ENCODE assay signal across 11 cellular contexts in genomic region chr1:54774820-54775498, GRCh38. TPM values are rescaled to one million over a fixed set of nuclear protein-coding genes. Genes with fewer than 3 reads are reported as not detected.
DNase-seq lines count a peak whose midpoint lies in the region; ATAC-seq, FAIRE-seq and TF ChIP-seq lines count a peak whose summit lies in the region.
"Had no signal": no experiment of that assay in that cellular context is flagged by ENCODE, and none has a peak within 500 bp of the region (broad histone marks: within the 10 kb centered on the region; RNA-seq: fewer than 3 reads in every experiment).

No MANE protein-coding gene starts in this region.

- H4K20me1 ChIP-seq in GM23248 (ENCODE audit: insufficient read depth) (no peaks in the 10 kb centered on the region), OCI-LY1 (ENCODE audit: insufficient read depth, low read length) (no peaks in the 10 kb centered on the region)

- TF ChIP-seq RAD21 in A549 (conservative IDR thresholded peaks at IDR 0.05 in 1 of 2, IDR thresholded peaks at IDR 0.05 in 1 of 2), result no peak

- peaks cover 0 to 3% (median 0%) of the 10 kb centered on the region in 5 donors for H3K27me3 Mint-ChIP-seq in naive thymus-derived CD8-positive, alpha-beta T cell
- H3K27me3 Mint-ChIP-seq: activated CD8-positive, alpha-beta memory T cell treated with anti-CD3 and anti-CD28 coated beads, Interleukin-2, amount 10 ng/mL, durations not matched to agents 7 days and 5 days had no signal

- H3K4me3 ChIP-seq in A549, result no peak overlapping the region
- no peak overlapping the region for H3K4me3 ChIP-seq in GM23248
- no peak overlapping the region for H3K4me3 ChIP-seq in OCI-LY1 (ENCODE audit: low read depth, low read length, poor library complexity, severe bottlenecking)
- H3K4me3 ChIP-seq in fibroblast of mammary gland (ENCODE audit: control insufficient read depth, low read depth, low read length), result no peak overlapping the region
- H3K4me3 ChIP-seq: upper lobe of left lung had no signal

- no peaks in the 10 kb centered on the region for H3K9me3 Mint-ChIP-seq in naive thymus-derived CD8-positive, alpha-beta T cell

- no peaks in the 10 kb centered on the region for H3K9me3 ChIP-seq in A549
- H3K9me3 ChIP-seq in GM23248 (ENCODE audit: low read depth), result no peaks in the 10 kb centered on the region
- no peaks in the 10 kb centered on the region for H3K9me3 ChIP-seq in OCI-LY1 (ENCODE audit: low read length)
- H3K9me3 ChIP-seq: upper lobe of left lung had no signal

- H3K36me3 Mint-ChIP-seq in naive thymus-derived CD8-positive, alpha-beta T cell, result peaks cover 0 to 11% (median 0%) of the 10 kb centered on the region in 3 donors

- in situ Hi-C loops in GM23248 (cut with MboI), result no loop called here

- H3K9me2 ChIP-seq in GM23248 (ENCODE audit: insufficient read depth), result no peaks in the 10 kb centered on the region
- no peaks in the 10 kb centered on the region for H3K9me2 ChIP-seq in OCI-LY1 (ENCODE audit: low read depth, low read length)

- H3K4me1 ChIP-seq in A549 (no peaks in the 10 kb centered on the region), GM23248 (ENCODE audit: insufficient read depth) (no peaks in the 10 kb centered on the region), OCI-LY1 (ENCODE audit: insufficient read depth, low read length, severe bottlenecking) (peaks cover 7% of the 10 kb centered on the region)
- H3K4me1 ChIP-seq: upper lobe of left lung had no signal

- H3K36me3 ChIP-seq in GM23248 (ENCODE audit: low read depth) (no peaks in the 10 kb centered on the region), OCI-LY1 (ENCODE audit: insufficient read depth, low read length) (no peaks in the 10 kb centered on the region; the same call in 1 of the 2 replicates)
- H3K36me3 ChIP-seq: upper lobe of left lung had no signal

- H3K4me1 Mint-ChIP-seq in naive thymus-derived CD8-positive, alpha-beta T cell, result peaks cover 0 to 7% (median 0%) of the 10 kb centered on the region in 4 donors

- H3K27ac Mint-ChIP-seq in naive thymus-derived CD8-positive, alpha-beta T cell, result peak overlapping the region in 1 of 10 donors; percentile 21
- H3K27ac Mint-ChIP-seq: activated CD8-positive, alpha-beta memory T cell treated with anti-CD3 and anti-CD28 coated beads, Interleukin-2, amount 10 ng/mL, durations not matched to agents 7 days and 5 days had no signal

- H3K79me2 ChIP-seq in GM23248 (ENCODE audit: insufficient read depth) (no peaks in the 10 kb centered on the region), OCI-LY1 (ENCODE audit: insufficient read depth, low read length) (no peaks in the 10 kb centered on the region)

- no peak overlapping the region for H3K4me3 Mint-ChIP-seq in naive thymus-derived CD8-positive, alpha-beta T cell
- H3K4me3 Mint-ChIP-seq: activated CD8-positive, alpha-beta memory T cell treated with anti-CD3 and anti-CD28 coated beads, Interleukin-2, amount 10 ng/mL, durations not matched to agents 7 days and 5 days had no signal

- 74% methylated on average over 11 of the region's 15 CpGs for WGBS in A549 (ENCODE audit: missing lambda C conversion rate)
- 55 to 57% methylated on average over 15 of the region's 15 CpGs for WGBS in GM23248 (ENCODE audit: low coverage in 1 of 2, low lambda C conversion rate in 2 of 2, missing lambda C conversion rate in 2 of 2), 2 experiments

- ATAC-seq in A549 (peak in 1 of 2 experiments; percentile 95; a peak in 3 of 6 replicates), HG03442 (IDR thresholded peaks at IDR 0.05; ENCODE audit: unreplicated experiment) (no peak)
- no peak for ATAC-seq in naive thymus-derived CD8-positive, alpha-beta T cell
- ATAC-seq: activated CD8-positive, alpha-beta memory T cell treated with anti-CD3 and anti-CD28 coated beads, Interleukin-2, amount 10 ng/mL, durations not matched to agents 7 days and 5 days had no signal

- no peak for FAIRE-seq in A549 (lab: Jason Lieb, UNC)
- FAIRE-seq in H54 (lab: Jason Lieb, UNC), result no peak

- CTCF ChIA-PET in A549 (lab: Yijun Ruan, JAX), result interaction anchor here (0.6 kb wide), 1 partner anchor 363 kb away, joined by 4 read pairs; no protein-coding TSS in a partner anchor

- no peak for TF ChIP-seq EP300 in A549 (IDR thresholded peaks at IDR 0.05)

- DNase-seq in A549 (ENCODE audit: low read depth in 1 of 2, low spot score in 1 of 2) (peak; percentile 38 to 59), GM23248 (peak; percentile 22), fibroblast of mammary gland (ENCODE audit: low read depth) (peak; percentile 37), H54 (ENCODE audit: insufficient read length, low spot score) (no peak), DMS114 treated with DMSO at 0.1 percent for 48 hours (lab: John Stamatoyannopoulos, UW; ENCODE audit: unreplicated experiment) (no peak)
- no peak for DNase-seq in naive thymus-derived CD8-positive, alpha-beta T cell
- DNase-seq: activated CD8-positive, alpha-beta memory T cell treated with anti-CD3 and anti-CD28 coated beads, Interleukin-2, amount 10 ng/mL, durations not matched to agents 7 days and 5 days; COR-L47; upper lobe of left lung had no signal

- TF ChIP-seq POLR2A in A549 (IDR thresholded peaks at IDR 0.05; ENCODE audit: low read length) (no peak), H54 (IDR thresholded peaks at IDR 0.05; ENCODE audit: low read depth, low read length) (no peak)

- H3K4me2 ChIP-seq in A549, result no peak overlapping the region
- H3K4me2 ChIP-seq in GM23248 (ENCODE audit: unreplicated experiment), result no peak overlapping the region
- H3K4me2 ChIP-seq in OCI-LY1 (ENCODE audit: low read length), result no peak overlapping the region

- no peaks in the 10 kb centered on the region for H3F3A ChIP-seq in GM23248 (ENCODE audit: insufficient read depth)
- H3F3A ChIP-seq in OCI-LY1 (ENCODE audit: insufficient read depth, low read length), result no peaks in the 10 kb centered on the region

- H3K9ac ChIP-seq in GM23248 (no peak overlapping the region), OCI-LY1 (ENCODE audit: low read length) (no peak overlapping the region)

- no peak overlapping the region for H2AFZ ChIP-seq in GM23248
- H2AFZ ChIP-seq in OCI-LY1 (ENCODE audit: low read length), result peak overlapping the region; percentile 64; the same call in 1 of the 2 replicates

- H3K27ac ChIP-seq in A549 (no peak overlapping the region), GM23248 (no peak overlapping the region), OCI-LY1 (ENCODE audit: low read depth, low read length, poor library complexity, severe bottlenecking) (no peak overlapping the region)
- H3K27ac ChIP-seq: upper lobe of left lung had no signal

- TF ChIP-seq CTCF in A549 (IDR thresholded peaks at IDR 0.05) (no peak), OCI-LY1 (IDR thresholded peaks at IDR 0.05; ENCODE audit: low read length) (no peak), fibroblast of mammary gland (conservative IDR thresholded peaks at IDR 0.05; ENCODE audit: control insufficient read depth, insufficient read depth, low read depth, low read length) (no peak)

- H3K27me3 ChIP-seq in GM23248 (replicated peaks; ENCODE audit: insufficient read depth), result no peaks in the 10 kb centered on the region; the same call in 1 of the 2 replicates
- no peaks in the 10 kb centered on the region for H3K27me3 ChIP-seq in OCI-LY1 (ENCODE audit: insufficient read depth, low read length)
- H3K27me3 ChIP-seq: upper lobe of left lung had no signal

- POLR2A ChIA-PET in A549 (lab: Yijun Ruan, JAX), result no interaction called here
- POLR2A ChIA-PET in naive thymus-derived CD8-positive, alpha-beta T cell (lab: Charles Lee), result no interaction called here

TF ChIP-seq in A549, 52 proteins besides CTCF, POLR2A, EP300 and RAD21 (continues in another document):
- TF ChIP-seq USF2 (IDR thresholded peaks at IDR 0.05) (peak; percentile 70), FOSB (CRISPR knock-in tag; IDR thresholded peaks at IDR 0.05) (no peak), SREBF2 (IDR thresholded peaks at IDR 0.05) (no peak)

RNA-seq across cellular contexts. Expression of gene PARS2, which starts 10.6 kb away (rescaled TPM):
- polyA plus RNA-seq in A549 (2011; rRNA removed) (2.3 and 3.7 TPM in 2 replicates), A549 (2017; fragmentation: RNase III; extraction: RNeasy Plus Mini Kit Qiagen cat#74134 plus additional on column Dnase treatment) (2.8 to 2.9 TPM (median 2.9 TPM) in 3 replicates), GM23248 (2016; fragmentation: Nextera tagmentation; extraction: Ambion mirVana) (4.1 and 5.2 TPM in 2 replicates)
- 1.2 and 1.6 TPM in 2 replicates for polyA plus RNA-seq in A549 (2012; cell fraction: cytosol; rRNA removed)
- polyA plus RNA-seq in A549 (2012; cell fraction: nucleus; rRNA removed), result 1.2 and 1.5 TPM in 2 replicates
- polyA minus RNA-seq in A549 (2011; rRNA and poly(A)+ RNA removed), result 6.2 and 7.4 TPM in 2 replicates
- total RNA-seq in GM23248 (2014; rRNA removed; shearing (Covaris generic)), result 3.0 and 5.0 TPM in 2 replicates
- total RNA-seq in naive thymus-derived CD8-positive, alpha-beta T cell, result 1 to 10 TPM; 3.2 to 3.3 TPM
- 1 to 10 TPM; 1.0 to 4.1 (median 2.5) TPM for polyA plus RNA-seq in naive thymus-derived CD8-positive, alpha-beta T cell

RNA-seq across cellular contexts. Expression of gene TTC22, which starts 26.2 kb away (rescaled TPM):
- polyA plus RNA-seq in A549 (2011; rRNA removed) (not detected in 2 replicates), A549 (2017; fragmentation: RNase III; extraction: RNeasy Plus Mini Kit Qiagen cat#74134 plus additional on column Dnase treatment) (not detected in 3 replicates), GM23248 (2016; fragmentation: Nextera tagmentation; extraction: Ambion mirVana) (not detected in 2 replicates)
- not detected in 2 replicates for polyA plus RNA-seq in A549 (2012; cell fraction: cytosol; rRNA removed)
- not detected in 2 replicates for polyA plus RNA-seq in A549 (2012; cell fraction: nucleus; rRNA removed)
- polyA minus RNA-seq in A549 (2011; rRNA and poly(A)+ RNA removed), result not detected in 2 replicates
- total RNA-seq in GM23248 (2014; rRNA removed; shearing (Covaris generic)), result not detected in 2 replicates
- total RNA-seq in naive thymus-derived CD8-positive, alpha-beta T cell, result 10 to 100 TPM; 10.8 to 12.6 TPM
- polyA plus RNA-seq in naive thymus-derived CD8-positive, alpha-beta T cell, result 1 to 10 TPM; 1.7 to 3.2 (median 2.9) TPM

RNA-seq across cellular contexts. Expression of gene TTC4, which starts 59.3 kb away (rescaled TPM):
- polyA plus RNA-seq in A549 (2011; rRNA removed) (27.1 and 32.2 TPM in 2 replicates), A549 (2017; fragmentation: RNase III; extraction: RNeasy Plus Mini Kit Qiagen cat#74134 plus additional on column Dnase treatment) (20.1 to 22.8 TPM (median 20.4 TPM) in 3 replicates), GM23248 (2016; fragmentation: Nextera tagmentation; extraction: Ambion mirVana) (24.2 and 25.1 TPM in 2 replicates)
- polyA plus RNA-seq in A549 (2012; cell fraction: cytosol; rRNA removed), result 14.6 and 15.8 TPM in 2 replicates
- 11.2 and 19.7 TPM in 2 replicates for polyA plus RNA-seq in A549 (2012; cell fraction: nucleus; rRNA removed)
- polyA minus RNA-seq in A549 (2011; rRNA and poly(A)+ RNA removed), result 22.4 and 23.4 TPM in 2 replicates
- 20.4 and 27.1 TPM in 2 replicates for total RNA-seq in GM23248 (2014; rRNA removed; shearing (Covaris generic))
- total RNA-seq in naive thymus-derived CD8-positive, alpha-beta T cell, result 10 to 100 TPM; 22.4 to 23.0 TPM
- 10 to 100 TPM; 18.7 to 23.2 (median 22.6) TPM for polyA plus RNA-seq in naive thymus-derived CD8-positive, alpha-beta T cell

Comparison
In these comparisons a context has a peak if more than half of its experiments do, and no peak if none do; other contexts are left out.
1. DNase-seq: peak in A549 (2 of 2), GM23248 (single experiment) and fibroblast of mammary gland (single experiment); none in naive thymus-derived CD8-positive, alpha-beta T cell (0 of 10), H54 (single experiment) and DMS114 treated with DMSO at 0.1 percent for 48 hours (single experiment).